8 cellular contexts compared by ENCODE assay signal in genomic region chr20:25390538-25391528, GRCh38. TPM values are rescaled to one million over a fixed set of nuclear protein-coding genes. Genes with fewer than 3 reads are reported as not detected.
DNase-seq lines count a peak whose midpoint lies in the region; ATAC-seq and TF ChIP-seq lines count a peak whose summit lies in the region.

ABHD12 (minus strand) TSS chr20:25390835; CDS start chr20:25390703, 132 bp downstream.

- peak within 1 kb of the TSS; percentile 53; the same call in 1 of the 2 replicates for H2BK20ac ChIP-seq in IMR-90 (ENCODE audit: low read depth, low read length)

- CTCF ChIA-PET in IMR-90 (lab: Yijun Ruan, JAX) (no interaction called here), OCI-LY7 (lab: Charles Lee; ENCODE audit: unreplicated experiment) (no interaction called here)

- BruUV-seq in IMR-90 (replicated peaks; lab: Mats Ljungman, UMichigan): no TSS peak
- no TSS peak for BruUV-seq in OCI-LY7 (replicated peaks; lab: Mats Ljungman, UMichigan)

- peak within 1 kb of the TSS; percentile 98 for H2AK9ac ChIP-seq in IMR-90 (replicated peaks; ENCODE audit: low read depth, low read length, poor library complexity)

- H3K27ac ChIP-seq in IMR-90 (ENCODE audit: insufficient read depth, low read length) (peak within 1 kb of the TSS; percentile 96), OCI-LY7 (ENCODE audit: low read depth, low read length, poor library complexity, severe bottlenecking) (peak within 1 kb of the TSS; percentile 58)

- H3K9me1 ChIP-seq in IMR-90 (ENCODE audit: insufficient read depth, low read length): no peaks in the 10 kb centered on the region

- TF ChIP-seq RAD21 in IMR-90 (IDR thresholded peaks at IDR 0.05; ENCODE audit: low read length): peak; percentile 25

- ATAC-seq in GM21529 (IDR thresholded peaks at IDR 0.05; ENCODE audit: unreplicated experiment): peak; percentile 87
- peak; percentile 96 for ATAC-seq in IMR-90 (ENCODE audit: low read depth)

- intact Hi-C loops in IMR-90 (cut with micrococcal nuclease): loop anchor here (2.0 kb wide), 1 partner anchor 80 kb away; no protein-coding TSS in a partner anchor
- intact Hi-C loops in OCI-LY7 (cut with micrococcal nuclease; ENCODE audit: unreplicated experiment): loop anchor here (1.0 to 5.0 kb wide), 2 partner anchors 73 to 144 kb away; partner anchors contain the start of gene PYGB

- H3K4ac ChIP-seq in IMR-90 (ENCODE audit: low read depth, low read length): peak within 1 kb of the TSS; percentile 68

- H3K4me2 ChIP-seq in IMR-90 (ENCODE audit: low read depth, low read length) (peak within 1 kb of the TSS; percentile 97), OCI-LY7 (ENCODE audit: low read length) (peak within 1 kb of the TSS; percentile 99)

- no peaks in the 10 kb centered on the region for H3K9me2 ChIP-seq in OCI-LY7 (ENCODE audit: insufficient read depth, low read length)

- H2BK5ac ChIP-seq in IMR-90 (ENCODE audit: low read depth, low read length, poor library complexity, severe bottlenecking): peak within 1 kb of the TSS; percentile 85

- in situ Hi-C loops in IMR-90 (cut with MboI; ENCODE audit: low sequenced_read_pairs): loop anchor here (25.0 kb wide), 1 partner anchor 754 kb away; no protein-coding TSS in a partner anchor

- H2AFZ ChIP-seq in IMR-90 (replicated peaks; ENCODE audit: low read length, poor library complexity): peak within 1 kb of the TSS; percentile 94
- H2AFZ ChIP-seq in OCI-LY7 (ENCODE audit: low read length): peak within 1 kb of the TSS; percentile 99

- H3K56ac ChIP-seq in IMR-90 (ENCODE audit: extremely low read depth, insufficient read depth, low read length): peak within 1 kb of the TSS; percentile 91

- TF ChIP-seq CTCF in IMR-90 (conservative IDR thresholded peaks at IDR 0.05; ENCODE audit: low read depth, low read length) (no peak), OCI-LY7 (conservative IDR thresholded peaks at IDR 0.05; ENCODE audit: low read length) (no peak)

- peak within 1 kb of the TSS; percentile 78; the same call in 1 of the 2 replicates for H2BK120ac ChIP-seq in IMR-90 (ENCODE audit: low read depth, low read length)

- peak within 1 kb of the TSS; percentile 86 to 96 for H4K8ac ChIP-seq in IMR-90 (ENCODE audit: low read depth in 2 of 2, low read length in 2 of 2)

- H3K27me3 ChIP-seq in IMR-90 (ENCODE audit: control insufficient read depth, insufficient read depth, low read length): no peaks in the 10 kb centered on the region

- POLR2A ChIA-PET in IMR-90 (lab: Charles Lee; ENCODE audit: unreplicated experiment): interaction anchor here (0.6 kb wide), 3 partner anchors 13 to 156 kb away, joined by 3 to 7 read pairs (median 3); no protein-coding TSS in a partner anchor
- POLR2A ChIA-PET in OCI-LY7 (lab: Charles Lee): interaction anchor here (0.6 to 1.2 kb wide), 4 partner anchors 72 to 362 kb away, joined by 3 to 6 read pairs (median 4); no protein-coding TSS in a partner anchor

- peak within 1 kb of the TSS; percentile 77 for H2AK5ac ChIP-seq in IMR-90 (ENCODE audit: low read depth, low read length)

- peak within 1 kb of the TSS; percentile 85 for H4K5ac ChIP-seq in IMR-90 (ENCODE audit: low read depth, low read length)

- DNase-seq in DMS114 treated with DMSO at 0.1 percent for 48 hours (lab: John Stamatoyannopoulos, UW; ENCODE audit: unreplicated experiment): peak; percentile 82
- DNase-seq in IMR-90: peak; percentile 95
- DNase-seq in OCI-LY7 (ENCODE audit: low spot score): peak; percentile 96
- peak; percentile 91 for DNase-seq in activated T-cell treated with anti-CD3 and anti-CD28 coated beads for 1 hour (ENCODE audit: low read depth)
- DNase-seq in epidermal melanocyte (ENCODE audit: insufficient read length, low spot score): peak; percentile 96
- DNase-seq in middle frontal gyrus (ENCODE audit: extremely low spot score, low spot score): peak; percentile 95
- DNase-seq in stimulated activated CD8-positive, alpha-beta memory T cell treated with anti-CD3 and anti-CD28 coated beads, Interleukin-2, amount 100 ng/mL, for 1 hour (ENCODE audit: low read depth in 2 of 2): peak; percentile 90 to 91

- peak within 1 kb of the TSS; percentile 96 for H3K9ac ChIP-seq in IMR-90 (ENCODE audit: low read depth, low read length)

- peaks cover 0 to 21% of the 10 kb centered on the region in 2 experiments; a peak in 3 of 4 replicates for H3K79me1 ChIP-seq in IMR-90 (ENCODE audit: low read depth in 1 of 2, low read length in 2 of 2)

- peak within 1 kb of the TSS; percentile 59; the same call in 2 of the 3 replicates for H2BK15ac ChIP-seq in IMR-90 (ENCODE audit: low read depth, low read length)

- peaks cover 9% of the 10 kb centered on the region for H4K20me1 ChIP-seq in IMR-90 (ENCODE audit: insufficient read depth, low read length)
- no peaks in the 10 kb centered on the region; the same call in 1 of the 2 replicates for H4K20me1 ChIP-seq in OCI-LY7 (ENCODE audit: insufficient read depth, low read length)

- WGBS in IMR-90 (ENCODE audit: extremely low coverage in 2 of 2, insufficient read length in 1 of 2), 2 experiments: 0% methylated on average over 27 of the region's 91 CpGs; no CpG with 5 or more reads in 1 of the 2 experiments

- no peaks in the 10 kb centered on the region; the same call in 1 of the 2 replicates for H3K4me1 ChIP-seq in IMR-90 (ENCODE audit: control insufficient read depth, insufficient read depth, low read length)
- H3K4me1 ChIP-seq in OCI-LY7 (ENCODE audit: insufficient read depth, low read length, poor library complexity, severe bottlenecking): peaks cover 30% of the 10 kb centered on the region

- H3K18ac ChIP-seq in IMR-90 (ENCODE audit: low read depth, low read length): peak within 1 kb of the TSS; percentile 89

- peak within 1 kb of the TSS; percentile 77 for H3K14ac ChIP-seq in IMR-90 (replicated peaks; ENCODE audit: low read depth, low read length)

- dilution Hi-C loops in IMR-90 (cut with HindIII; ENCODE audit: low sequenced_read_pairs, unreplicated experiment): no loop called here

- H3K4me3 ChIP-seq in IMR-90 (ENCODE audit: insufficient read depth, low read depth, low read length) (peak within 1 kb of the TSS; percentile 98), OCI-LY7 (ENCODE audit: low read depth, low read length, poor library complexity, severe bottlenecking) (peak within 1 kb of the TSS; percentile 98)

- peak within 1 kb of the TSS; percentile 93 for H3K23ac ChIP-seq in IMR-90 (ENCODE audit: low read depth, low read length)

- no peaks in the 10 kb centered on the region for H3K79me2 ChIP-seq in OCI-LY7 (ENCODE audit: insufficient read depth, low read depth, low read length)

- H3K9me3 ChIP-seq in IMR-90 (ENCODE audit: control insufficient read depth, insufficient read depth, low read length) (no peaks in the 10 kb centered on the region), OCI-LY7 (ENCODE audit: low read length) (no peaks in the 10 kb centered on the region)

- TF ChIP-seq POLR2A in IMR-90 (IDR thresholded peaks at IDR 0.05; ENCODE audit: low read depth, low read length): peak; percentile 96

- H3K36me3 ChIP-seq in IMR-90 (ENCODE audit: control insufficient read depth, insufficient read depth, low read length) (peaks cover 3% of the 10 kb centered on the region), OCI-LY7 (ENCODE audit: insufficient read depth, low read length) (0 out of 2 replicates have a peak, but pooled peaks cover 3% of the 10 kb centered on the region)

- H4K91ac ChIP-seq in IMR-90 (ENCODE audit: insufficient read depth, low read depth, low read length): peak within 1 kb of the TSS; percentile 82

TF ChIP-seq in IMR-90, 13 proteins besides CTCF, POLR2A, EP300 and RAD21:
- TF ChIP-seq MXI1 (IDR thresholded peaks at IDR 0.05; ENCODE audit: borderline replicate concordance, low read depth, low read length) (0 out of 2 replicates have a peak, but pooled peaks have one; percentile 52), USF2 (IDR thresholded peaks at IDR 0.05; ENCODE audit: low read depth, low read length) (0 out of 2 replicates have a peak, but pooled peaks have one; percentile 8), RCOR1 (IDR thresholded peaks at IDR 0.05; ENCODE audit: insufficient replicate concordance, low read length) (no peak), CHD1 (IDR thresholded peaks at IDR 0.05; ENCODE audit: low read depth, low read length) (peak; percentile 86; the same call in 1 of the 2 replicates), MAZ (IDR thresholded peaks at IDR 0.05; ENCODE audit: borderline replicate concordance, low read depth, low read length) (peak; percentile 65; the same call in 1 of the 2 replicates), FOS (IDR thresholded peaks at IDR 0.05; ENCODE audit: low read depth, low read length) (no peak), SMC3 (IDR thresholded peaks at IDR 0.05; ENCODE audit: low read depth, low read length) (no peak), BHLHE40 (IDR thresholded peaks at IDR 0.05; ENCODE audit: low read depth, low read length) (0 out of 2 replicates have a peak, but pooled peaks have one; percentile 13)
TF ChIP-seq in IMR-90: peak in this region for 5.

RNA-seq across cellular contexts. Expression of gene ABHD12, which starts in this region (rescaled TPM):
- 64.2 and 80.7 TPM in 2 replicates for total RNA-seq in IMR-90 (2012; rRNA removed)
- polyA plus RNA-seq in IMR-90 (2012; rRNA removed): 84.0 and 108 TPM in 2 replicates
- 66.3 and 83.3 TPM in 2 replicates for polyA plus RNA-seq in IMR-90 (2012; cell fraction: cytosol; rRNA removed)
- polyA plus RNA-seq in IMR-90 (2012; cell fraction: nucleus; rRNA removed; ENCODE audit: low replicate concordance): 61.1 and 62.6 TPM in 2 replicates
- 5.9 and 10.6 TPM in 2 replicates for total RNA-seq in OCI-LY7 (2014; rRNA removed; shearing (Covaris generic))
- total RNA-seq in OCI-LY7 (2022): 12.0 and 12.9 TPM in 2 replicates

Comparison
In these comparisons a context has a peak if more than half of its experiments do, and no peak if none do; other contexts are left out.
1. Peak in every context shown above with its lines: DNase-seq, ATAC-seq, H3K4me3 ChIP-seq and H3K27ac ChIP-seq.